Comparison of ENCODE assay signal across 9 cellular contexts in the genomic region with DNA sequence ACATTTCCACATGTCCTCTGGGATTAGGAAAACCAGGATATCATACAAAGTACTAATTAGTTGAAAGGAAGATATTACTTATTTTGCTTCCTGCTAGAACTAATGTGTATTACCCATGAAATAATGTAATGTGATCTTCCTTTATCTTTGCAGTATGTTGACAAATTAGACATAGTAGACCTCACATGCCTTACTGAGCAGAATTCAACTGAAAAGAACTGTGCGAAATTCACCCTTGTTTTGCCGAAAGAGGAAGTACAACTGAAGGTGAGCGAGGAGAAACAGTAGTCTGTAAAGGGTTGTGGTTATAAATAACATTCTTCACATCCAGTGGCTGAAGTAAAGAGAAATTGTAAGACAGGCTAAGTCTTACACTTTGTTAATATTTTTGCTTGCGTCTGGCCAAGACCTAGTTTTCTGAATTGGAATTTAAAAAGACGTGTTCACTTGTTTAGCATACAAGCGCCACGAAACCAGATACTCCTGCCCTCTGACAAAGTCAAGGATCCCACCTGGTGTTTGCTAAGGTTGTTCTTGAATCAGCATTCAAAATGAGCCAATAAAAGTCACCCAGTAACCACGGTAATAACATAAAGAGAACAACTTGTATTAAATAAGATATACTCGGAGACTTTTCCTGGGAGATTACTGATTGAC. TPM values are rescaled to one million over a fixed set of nuclear protein-coding genes. Genes with fewer than 3 reads are reported as not detected.
DNase-seq lines count a peak whose midpoint lies in the region; ATAC-seq, FAIRE-seq and TF ChIP-seq lines count a peak whose summit lies in the region.
"Had no signal": no experiment of that assay in that cellular context is flagged by ENCODE, and none has a peak within 500 bp of the region (broad histone marks: within the 10 kb centered on the region; RNA-seq: fewer than 3 reads in every experiment).

No MANE protein-coding gene starts in this region.

- H3K27me3 ChIP-seq in small intestine (ENCODE audit: control insufficient read depth in 2 of 2, insufficient read depth in 2 of 2, low read length in 2 of 2) = no peaks in the 10 kb centered on the region
- no peaks in the 10 kb centered on the region for H3K27me3 ChIP-seq in ovary

- no peak overlapping the region for H3K4me3 ChIP-seq in small intestine (ENCODE audit: low read depth in 1 of 2, low read length in 2 of 2)
- H3K4me3 ChIP-seq in ovary = no peak overlapping the region

- peaks cover 8% of the 10 kb centered on the region for H3K9me3 Mint-ChIP-seq in activated naive CD8-positive, alpha-beta T cell treated with anti-CD3 and anti-CD28 coated beads for 36 hours

- DNase-seq in NCI-H1417 (lab: John Stamatoyannopoulos, UW) (peak in 2 of 3 experiments; percentile 31 to 81), NCI-H1417 treated with DMSO at 0.1 percent for 48 hours (lab: John Stamatoyannopoulos, UW) (no peak), NCI-H146 treated with DMSO at 0.1 percent for 48 hours (lab: John Stamatoyannopoulos, UW; ENCODE audit: unreplicated experiment) (peak; percentile 95), NCI-H82 treated with DMSO at 0.1 percent for 48 hours (lab: John Stamatoyannopoulos, UW; ENCODE audit: unreplicated experiment) (no peak), small intestine (no peak), ovary (no peak)
- DNase-seq in activated naive CD8-positive, alpha-beta T cell treated with anti-CD3 and anti-CD28 coated beads for 36 hours = no peak

- no peak for TF ChIP-seq EP300 in ovary (IDR thresholded peaks at IDR 0.05)

- H3K36me3 ChIP-seq in small intestine (ENCODE audit: control insufficient read depth in 2 of 2, insufficient read depth in 2 of 2, low read length in 2 of 2) = no peaks in the 10 kb centered on the region
- H3K36me3 ChIP-seq in ovary = no peaks in the 10 kb centered on the region

- H3K27ac Mint-ChIP-seq in activated naive CD8-positive, alpha-beta T cell treated with anti-CD3 and anti-CD28 coated beads for 36 hours = peak overlapping the region; percentile 70

- no peaks in the 10 kb centered on the region for H3K27me3 Mint-ChIP-seq in activated naive CD8-positive, alpha-beta T cell treated with anti-CD3 and anti-CD28 coated beads for 36 hours

- ATAC-seq in HG02763 (IDR thresholded peaks at IDR 0.05; ENCODE audit: unreplicated experiment) = peak; percentile 91

- H3K4me1 Mint-ChIP-seq in activated naive CD8-positive, alpha-beta T cell treated with anti-CD3 and anti-CD28 coated beads for 36 hours = peaks cover 30% of the 10 kb centered on the region

- 50 to 78% (median 63%) methylated on average over 9 of the region's 9 CpGs for WGBS in small intestine, 3 donors
- 10 to 33% (median 10%) methylated on average over 9 of the region's 9 CpGs for WGBS in ovary, 3 donors

- H3K4me1 ChIP-seq in small intestine (ENCODE audit: control insufficient read depth in 2 of 2, insufficient read depth in 1 of 2, low read depth in 1 of 2, low read length in 1 of 2) (no peaks in the 10 kb centered on the region), ovary (ENCODE audit: insufficient read depth) (no peaks in the 10 kb centered on the region)

- no peak for FAIRE-seq in small intestine (lab: Jason Lieb, UNC)

- peak overlapping the region; percentile 66 for H3K4me3 Mint-ChIP-seq in activated naive CD8-positive, alpha-beta T cell treated with anti-CD3 and anti-CD28 coated beads for 36 hours

- intact Hi-C loops in ovary (cut with DNase I) = no loop called here

- TF ChIP-seq CTCF in ovary (IDR thresholded peaks at IDR 0.05) = no peak

- H3K9me3 ChIP-seq in small intestine (ENCODE audit: control insufficient read depth, low read depth) (no peaks in the 10 kb centered on the region), ovary (no peaks in the 10 kb centered on the region)

- peaks cover 14% of the 10 kb centered on the region for H3K36me3 Mint-ChIP-seq in activated naive CD8-positive, alpha-beta T cell treated with anti-CD3 and anti-CD28 coated beads for 36 hours

- H3K27ac ChIP-seq in small intestine (ENCODE audit: low read depth in 1 of 2, low read length in 1 of 2) (peak overlapping the region in 1 of 2 donors; percentile 40), ovary (peak overlapping the region in 1 of 2 donors; percentile 23)
- H3K27ac ChIP-seq: 22Rv1 had no signal

- TF ChIP-seq POLR2A in ovary (IDR thresholded peaks at IDR 0.05) = no peak

RNA-seq across cellular contexts. Expression of gene STAP1, which starts 16.8 kb away (rescaled TPM):
- 1 to 10 TPM; 6.3 to 7.4 TPM for total RNA-seq in activated naive CD8-positive, alpha-beta T cell treated with anti-CD3 and anti-CD28 coated beads for 36 hours
- polyA plus RNA-seq in small intestine = 1 to 10 TPM in 1 of 3 donors, under 1 TPM in 2; 0.45 to 2.7 (median 0.88) TPM
- not detected for total RNA-seq in ovary
- polyA plus RNA-seq in ovary = under 1 TPM; 0.12 to 0.40 TPM

RNA-seq across cellular contexts. Expression of gene CENPC, which starts 30.1 kb away (rescaled TPM):
- total RNA-seq in activated naive CD8-positive, alpha-beta T cell treated with anti-CD3 and anti-CD28 coated beads for 36 hours = 10 to 100 TPM; 23.5 to 24.3 TPM
- polyA plus RNA-seq in small intestine (1 to 10 TPM; 4.0 to 5.1 (median 4.9) TPM), ovary (10 to 100 TPM in 1 of 2 donors, 1 to 10 TPM in 1; 9.8 to 14.8 TPM)
- total RNA-seq in ovary = 10 to 100 TPM; 23.1 to 46.7 (median 28.4) TPM

Comparison
In these comparisons a context has a peak if more than half of its experiments do, and no peak if none do; other contexts are left out.
1. DNase-seq: peak in NCI-H1417 (2 of 3) and NCI-H146 treated with DMSO at 0.1 percent for 48 hours (single experiment); none in NCI-H1417 treated with DMSO at 0.1 percent for 48 hours (single experiment), activated naive CD8-positive, alpha-beta T cell treated with anti-CD3 and anti-CD28 coated beads for 36 hours (single experiment), NCI-H82 treated with DMSO at 0.1 percent for 48 hours (single experiment), small intestine (single experiment) and ovary (0 of 5).
2. RNA of gene STAP1, which starts 16.8 kb away (total RNA-seq): 6.3 to 7.4 TPM in activated naive CD8-positive, alpha-beta T cell treated with anti-CD3 and anti-CD28 coated beads for 36 hours; not detected in ovary; every median in the first group is over 4 times any median in the second.